ENCODE assay signal across 2 cellular contexts in genomic region chr17:37017355-37017754, GRCh38.
TF ChIP-seq lines count a peak whose summit lies in the region.

No MANE protein-coding gene starts in this region.

TF ChIP-seq in SK-N-SH, 30 proteins besides CTCF, POLR2A, EP300 and RAD21 (continued from another document):
- no peak for TF ChIP-seq REST (IDR thresholded peaks at IDR 0.05; ENCODE audit: low read depth, low read length)
- peak; percentile 88 for TF ChIP-seq GATA2 (CRISPR knock-in tag; IDR thresholded peaks at IDR 0.05)
- TF ChIP-seq IRF3 (IDR thresholded peaks at IDR 0.05; ENCODE audit: low read depth, low read length) = no peak
- TF ChIP-seq JUND (IDR thresholded peaks at IDR 0.05) = no peak
- no peak for TF ChIP-seq MEF2A (IDR thresholded peaks at IDR 0.05; ENCODE audit: borderline replicate concordance, low read depth)
- TF ChIP-seq FOSL2 (IDR thresholded peaks at IDR 0.05; ENCODE audit: borderline replicate concordance, low read depth) = no peak
- TF ChIP-seq MAX (IDR thresholded peaks at IDR 0.05; ENCODE audit: low read depth) = no peak
- TF ChIP-seq YY1 (IDR thresholded peaks at IDR 0.05; ENCODE audit: low read depth) = no peak

TF ChIP-seq in K562, 482 proteins besides CTCF, POLR2A, EP300 and RAD21 (continued from another document):
- TF ChIP-seq ZNF639 (CRISPR knock-in tag; conservative IDR thresholded peaks at IDR 0.05 in 1 of 2, IDR thresholded peaks at IDR 0.05 in 1 of 2) (no peak), FOSL1 (tag; conservative IDR thresholded peaks at IDR 0.05) (no peak), ZNF764 (CRISPR knock-in tag; IDR thresholded peaks at IDR 0.05; ENCODE audit: low read depth) (no peak)
TF ChIP-seq in K562: peak in this region for 2.
